1 cellular context compared by ENCODE assay signal in the genomic region with DNA sequence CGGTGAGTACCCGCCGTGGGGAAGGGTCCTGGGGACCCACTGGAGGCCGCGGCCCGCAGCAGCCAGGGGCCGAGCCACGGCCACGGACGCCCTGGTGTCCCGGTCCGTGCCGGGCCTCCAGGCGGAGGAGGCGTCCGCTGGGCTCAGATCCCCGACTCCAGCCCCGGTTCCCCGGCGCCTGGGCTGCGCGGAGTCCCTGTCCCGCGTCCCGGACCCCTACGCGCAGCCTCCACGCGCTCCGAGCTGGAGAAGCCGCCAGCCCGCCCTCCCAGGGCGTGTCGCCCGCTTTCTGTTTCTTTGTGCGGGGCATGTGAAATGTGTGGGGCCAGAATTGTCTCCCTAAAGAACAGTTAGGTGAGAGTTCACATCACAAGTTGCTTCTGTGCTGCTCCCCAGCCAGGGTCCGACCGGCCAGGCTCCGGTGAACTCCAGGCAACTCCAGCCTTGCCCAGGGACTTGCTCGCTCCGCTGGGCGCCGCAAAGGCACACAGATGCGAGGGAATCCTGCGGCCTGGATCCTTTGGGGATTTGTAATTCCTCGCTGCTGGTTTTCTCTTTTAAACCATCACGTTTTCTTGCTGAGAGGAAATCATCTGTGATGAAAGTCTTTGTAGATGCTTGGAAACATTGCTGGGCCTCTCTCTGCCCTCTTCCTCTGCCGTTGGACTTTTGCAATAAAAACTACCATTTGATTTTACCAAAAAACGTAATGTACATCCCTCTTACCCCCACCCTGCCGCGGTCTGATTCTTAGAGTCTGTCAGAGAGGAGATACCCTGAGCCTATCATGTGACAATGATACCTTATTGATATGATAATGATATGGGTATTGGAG.
TF ChIP-seq lines count a peak whose summit lies in the region.

No MANE protein-coding gene starts in this region.

TF ChIP-seq in IMR-90, 13 proteins besides CTCF, POLR2A, EP300 and RAD21:
- no peak for TF ChIP-seq RFX5 (IDR thresholded peaks at IDR 0.05; ENCODE audit: low read depth, low read length)
- TF ChIP-seq FOS (IDR thresholded peaks at IDR 0.05; ENCODE audit: low read depth, low read length), result no peak
- TF ChIP-seq NFE2L2 (IDR thresholded peaks at IDR 0.05; ENCODE audit: low read depth, low read length), result no peak
- TF ChIP-seq, protein P1, sequence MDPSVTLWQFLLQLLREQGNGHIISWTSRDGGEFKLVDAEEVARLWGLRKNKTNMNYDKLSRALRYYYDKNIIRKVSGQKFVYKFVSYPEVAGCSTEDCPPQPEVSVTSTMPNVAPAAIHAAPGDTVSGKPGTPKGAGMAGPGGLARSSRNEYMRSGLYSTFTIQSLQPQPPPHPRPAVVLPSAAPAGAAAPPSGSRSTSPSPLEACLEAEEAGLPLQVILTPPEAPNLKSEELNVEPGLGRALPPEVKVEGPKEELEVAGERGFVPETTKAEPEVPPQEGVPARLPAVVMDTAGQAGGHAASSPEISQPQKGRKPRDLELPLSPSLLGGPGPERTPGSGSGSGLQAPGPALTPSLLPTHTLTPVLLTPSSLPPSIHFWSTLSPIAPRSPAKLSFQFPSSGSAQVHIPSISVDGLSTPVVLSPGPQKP (IDR thresholded peaks at IDR 0.05; ENCODE audit: borderline replicate concordance, low read depth, low read length), result no peak
- no peak; the same call in 1 of the 2 replicates for TF ChIP-seq CHD1 (IDR thresholded peaks at IDR 0.05; ENCODE audit: low read depth, low read length)
- no peak for TF ChIP-seq SMC3 (IDR thresholded peaks at IDR 0.05; ENCODE audit: low read depth, low read length)
- TF ChIP-seq, protein P2, sequence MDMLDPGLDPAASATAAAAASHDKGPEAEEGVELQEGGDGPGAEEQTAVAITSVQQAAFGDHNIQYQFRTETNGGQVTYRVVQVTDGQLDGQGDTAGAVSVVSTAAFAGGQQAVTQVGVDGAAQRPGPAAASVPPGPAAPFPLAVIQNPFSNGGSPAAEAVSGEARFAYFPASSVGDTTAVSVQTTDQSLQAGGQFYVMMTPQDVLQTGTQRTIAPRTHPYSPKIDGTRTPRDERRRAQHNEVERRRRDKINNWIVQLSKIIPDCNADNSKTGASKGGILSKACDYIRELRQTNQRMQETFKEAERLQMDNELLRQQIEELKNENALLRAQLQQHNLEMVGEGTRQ (IDR thresholded peaks at IDR 0.05; ENCODE audit: low read depth, low read length), result no peak; the same call in 1 of the 2 replicates
- TF ChIP-seq MAZ (IDR thresholded peaks at IDR 0.05; ENCODE audit: borderline replicate concordance, low read depth, low read length), result no peak
- TF ChIP-seq MXI1 (IDR thresholded peaks at IDR 0.05; ENCODE audit: borderline replicate concordance, low read depth, low read length), result no peak
- TF ChIP-seq BHLHE40 (IDR thresholded peaks at IDR 0.05; ENCODE audit: low read depth, low read length), result no peak
- TF ChIP-seq CEBPB (IDR thresholded peaks at IDR 0.05; ENCODE audit: low read depth, low read length), result no peak
- TF ChIP-seq MAFK (IDR thresholded peaks at IDR 0.05; ENCODE audit: low read depth, low read length), result no peak
- TF ChIP-seq RCOR1 (IDR thresholded peaks at IDR 0.05; ENCODE audit: insufficient replicate concordance, low read length), result no peak
